22 cellular contexts compared by ENCODE assay signal in the genomic region with DNA sequence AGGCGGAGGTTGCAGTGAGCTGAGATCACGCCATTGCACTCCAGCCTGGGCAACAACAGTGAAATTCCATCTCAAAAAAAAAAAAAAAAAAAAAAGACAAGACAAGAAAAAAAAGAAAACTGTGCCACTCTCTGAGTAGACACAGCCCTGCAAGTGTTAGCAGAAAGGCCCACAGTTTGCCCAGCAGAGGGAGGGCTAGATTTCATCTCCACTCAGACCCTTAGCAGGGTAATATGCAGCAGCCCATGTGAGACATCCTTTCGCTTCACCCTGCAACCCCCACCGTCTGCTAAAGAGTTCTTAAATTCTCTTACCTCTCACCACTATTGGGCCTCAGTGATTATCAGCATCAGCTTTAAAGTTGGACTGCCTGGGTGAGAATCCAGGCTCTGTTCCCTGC. TPM values are rescaled to one million over a fixed set of nuclear protein-coding genes. Genes with fewer than 3 reads are reported as not detected.
DNase-seq lines count a peak whose midpoint lies in the region; ATAC-seq and TF ChIP-seq lines count a peak whose summit lies in the region.
"Had no signal": no experiment of that assay in that cellular context is flagged by ENCODE, and none has a peak within 500 bp of the region (broad histone marks: within the 10 kb centered on the region; RNA-seq: fewer than 3 reads in every experiment).

No MANE protein-coding gene starts in this region.

- no peak overlapping the region for H3K27ac Mint-ChIP-seq in activated T-helper 17 cell treated with anti-CD3 and anti-CD28 coated beads, Interleukin-2, amount 50 U/mL, for 72 hours
- H3K27ac Mint-ChIP-seq: activated CD8-positive, alpha-beta memory T cell treated with anti-CD3 and anti-CD28 coated beads, Interleukin-2, amount 10 ng/mL, durations not matched to agents 7 days and 5 days; activated naive CD4-positive, alpha-beta T cell treated with anti-CD3 and anti-CD28 coated beads, Interleukin-2, amount 50 U/mL, for 72 hours; HFFc6 had no signal

- no peak overlapping the region for H3K27ac ChIP-seq in esophagus squamous epithelium
- H3K27ac ChIP-seq: hepatocyte, ovary, uterus had no signal

- H3K9me3 ChIP-seq in esophagus squamous epithelium = no peaks in the 10 kb centered on the region
- H3K9me3 ChIP-seq: ovary, uterus had no signal

- H3K36me3 ChIP-seq in esophagus squamous epithelium = no peaks in the 10 kb centered on the region
- H3K36me3 ChIP-seq: ovary, uterus had no signal

- H3K27me3 ChIP-seq in esophagus squamous epithelium = no peaks in the 10 kb centered on the region
- H3K27me3 ChIP-seq: hepatocyte, ovary, uterus had no signal

- H3K27me3 Mint-ChIP-seq in activated T-helper 17 cell treated with anti-CD3 and anti-CD28 coated beads, Interleukin-2, amount 50 U/mL, for 72 hours = peaks cover 7% of the 10 kb centered on the region

- H3K4me1 Mint-ChIP-seq in activated T-helper 17 cell treated with anti-CD3 and anti-CD28 coated beads, Interleukin-2, amount 50 U/mL, for 72 hours = no peaks in the 10 kb centered on the region
- H3K4me1 Mint-ChIP-seq: activated CD8-positive, alpha-beta memory T cell treated with anti-CD3 and anti-CD28 coated beads, Interleukin-2, amount 10 ng/mL, durations not matched to agents 7 days and 5 days; CD4-positive, CD25-positive, alpha-beta regulatory T cell; central memory CD8-positive, alpha-beta T cell had no signal

- no peak overlapping the region for H3K4me3 ChIP-seq in esophagus squamous epithelium
- H3K4me3 ChIP-seq: hepatocyte, ovary, uterus had no signal

- H3K36me3 Mint-ChIP-seq in activated T-helper 17 cell treated with anti-CD3 and anti-CD28 coated beads, Interleukin-2, amount 50 U/mL, for 72 hours (ENCODE audit: low read depth) = no peaks in the 10 kb centered on the region
- H3K36me3 Mint-ChIP-seq: activated CD8-positive, alpha-beta memory T cell treated with anti-CD3 and anti-CD28 coated beads, Interleukin-2, amount 10 ng/mL, durations not matched to agents 7 days and 5 days; activated naive CD4-positive, alpha-beta T cell treated with anti-CD3 and anti-CD28 coated beads, Interleukin-2, amount 50 U/mL, for 72 hours; CD4-positive, CD25-positive, alpha-beta regulatory T cell had no signal

- H3K4me1 ChIP-seq in esophagus squamous epithelium = no peaks in the 10 kb centered on the region
- H3K4me1 ChIP-seq: uterus had no signal

- TF ChIP-seq CTCF in GM12873 (IDR thresholded peaks at IDR 0.05; ENCODE audit: insufficient read depth, low read depth, low read length, missing control alignments) (peak; percentile 9), esophagus squamous epithelium (IDR thresholded peaks at IDR 0.05) (no peak)

- peak; percentile 22 for DNase-seq in NAMALWA (ENCODE audit: low spot score)
- DNase-seq in left cardiac atrium = no peak
- DNase-seq in occipital lobe (lab: John Stamatoyannopoulos, UW) = peak; percentile 3
- DNase-seq in germinal center (ENCODE audit: low spot score) = no peak
- no peak for DNase-seq in esophagus squamous epithelium (lab: John Stamatoyannopoulos, UW)
- DNase-seq: activated CD4-positive, alpha-beta T cell treated with anti-CD3 and anti-CD28 coated beads for 48 hours; activated CD8-positive, alpha-beta memory T cell treated with anti-CD3 and anti-CD28 coated beads, Interleukin-2, amount 10 ng/mL, durations not matched to agents 7 days and 5 days; aorta; CD4-positive, CD25-positive, alpha-beta regulatory T cell; HFFc6; kidney; NCI-H1930; ovary; uterus had no signal

- H3K4me3 Mint-ChIP-seq in activated T-helper 17 cell treated with anti-CD3 and anti-CD28 coated beads, Interleukin-2, amount 50 U/mL, for 72 hours = no peak overlapping the region
- H3K4me3 Mint-ChIP-seq: activated CD8-positive, alpha-beta memory T cell treated with anti-CD3 and anti-CD28 coated beads, Interleukin-2, amount 10 ng/mL, durations not matched to agents 7 days and 5 days; CD4-positive, CD25-positive, alpha-beta regulatory T cell; central memory CD8-positive, alpha-beta T cell; HFFc6 had no signal

- H3K9me3 Mint-ChIP-seq in activated T-helper 17 cell treated with anti-CD3 and anti-CD28 coated beads, Interleukin-2, amount 50 U/mL, for 72 hours = no peaks in the 10 kb centered on the region
- H3K9me3 Mint-ChIP-seq: activated naive CD4-positive, alpha-beta T cell treated with anti-CD3 and anti-CD28 coated beads, Interleukin-2, amount 50 U/mL, for 72 hours; central memory CD8-positive, alpha-beta T cell; HFFc6 had no signal

- intact Hi-C loops in left cardiac atrium (cut with DNase I) = no loop called here
- intact Hi-C loops in esophagus squamous epithelium (cut with DNase I) = no loop called here

- peak; percentile 55 to 64 for ATAC-seq in left cardiac atrium
- ATAC-seq in activated T-helper 17 cell treated with anti-CD3 and anti-CD28 coated beads, Interleukin-2, amount 50 U/mL, for 72 hours (replicated peaks) = no peak
- ATAC-seq: activated CD8-positive, alpha-beta memory T cell treated with anti-CD3 and anti-CD28 coated beads, Interleukin-2, amount 10 ng/mL, durations not matched to agents 7 days and 5 days; activated naive CD4-positive, alpha-beta T cell treated with anti-CD3 and anti-CD28 coated beads, Interleukin-2, amount 50 U/mL, for 72 hours had no signal

- WGBS in esophagus squamous epithelium, 2 donors = 67 to 86% methylated on average over 3 to 4 of the region's 4 CpGs

- TF ChIP-seq POLR2A in esophagus squamous epithelium (IDR thresholded peaks at IDR 0.05) = no peak

RNA-seq across cellular contexts. Expression of a gene that starts 38.2 kb away (rescaled TPM):
- total RNA-seq in left cardiac atrium (10 to 100 TPM; 42.3 to 48.7 TPM), occipital lobe (1.7 TPM), esophagus squamous epithelium (1 to 10 TPM in 1 of 4 donors, under 1 TPM in 2, not detected in 1; 0.29 to 1.9 (median 0.61) TPM)
- 1 to 10 TPM in 1 of 2 donors, not detected in 1; 5.7 TPM for total RNA-seq in activated T-helper 17 cell treated with anti-CD3 and anti-CD28 coated beads, Interleukin-2, amount 50 U/mL, for 72 hours
- total RNA-seq: CD4-positive, CD25-positive, alpha-beta regulatory T cell; fibroblast of villous mesenchyme; HFFc6; lung microvascular endothelial cell; T-helper 1 cell treated with Interleukin-12 subunit alpha and Interleukin-12 subunit beta and Interleukin-4 antibody, amounts not matched to agents 30 ng/mL and 1 ng/mL, for 36 hours had no signal

Comparison
In these comparisons a context has a peak if more than half of its experiments do, and no peak if none do; other contexts are left out.
1. DNase-seq: peak in NAMALWA (single experiment) and occipital lobe (single experiment); none in left cardiac atrium (single experiment), germinal center (single experiment) and esophagus squamous epithelium (single experiment).
2. RNA of a gene that starts 38.2 kb away (total RNA-seq): 42.3 to 48.7 TPM in left cardiac atrium; 5.7 TPM in activated T-helper 17 cell treated with anti-CD3 and anti-CD28 coated beads, Interleukin-2, amount 50 U/mL, for 72 hours, 1.7 TPM in occipital lobe (single experiment) and 0.29 to 1.9 TPM in esophagus squamous epithelium; every median in the first group is over 4 times any median in the second.